In the genomic region with DNA sequence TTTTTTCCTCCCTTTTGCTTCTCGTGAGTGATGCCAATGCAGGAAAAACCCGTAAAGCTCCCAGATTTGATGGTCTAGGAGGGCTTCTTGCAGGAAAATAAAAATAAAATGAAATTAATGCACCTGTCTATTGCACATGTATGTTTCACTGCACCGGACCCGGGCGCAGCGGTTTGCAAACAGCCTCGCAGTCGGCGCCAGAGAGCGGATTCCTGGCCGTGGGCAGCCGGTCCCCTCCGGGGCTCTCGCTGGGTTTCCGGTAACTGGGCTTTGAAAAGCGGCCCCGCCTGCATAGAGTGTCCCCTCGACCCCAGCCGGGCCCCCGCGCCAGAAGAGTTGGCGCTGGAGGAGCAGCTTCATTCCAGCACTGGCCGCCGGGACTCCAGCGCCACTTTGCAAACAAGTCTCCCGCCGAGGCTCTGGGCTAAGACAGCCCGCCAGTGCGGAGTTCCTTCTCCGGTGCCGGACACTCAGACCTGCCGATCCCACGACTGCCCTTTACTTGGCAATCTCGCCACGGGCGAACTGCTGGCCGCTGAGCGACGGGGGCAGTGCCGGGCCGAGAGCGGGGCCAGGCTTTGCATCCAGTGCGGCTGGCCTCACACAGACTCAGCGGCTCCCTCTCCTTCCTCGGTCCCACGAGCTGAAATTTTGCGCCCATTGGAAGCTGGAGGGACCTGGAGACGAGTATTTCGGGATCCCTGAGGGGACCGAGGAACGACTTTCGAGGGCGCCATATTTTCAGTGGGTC, we compare ENCODE assay signal across 8 cellular contexts. TPM values are rescaled to one million over a fixed set of nuclear protein-coding genes. Genes with fewer than 3 reads are reported as not detected.
DNase-seq lines count a peak whose midpoint lies in the region; TF ChIP-seq lines count a peak whose summit lies in the region.

No MANE protein-coding gene starts in this region.

- H3K36me3 ChIP-seq in BLaER1: no peaks in the 10 kb centered on the region
- no peaks in the 10 kb centered on the region for H3K36me3 ChIP-seq in stomach smooth muscle (ENCODE audit: control insufficient read depth in 2 of 2, insufficient read depth in 2 of 2, low read length in 2 of 2)

- H3K9me3 Mint-ChIP-seq in mesothelial cell of epicardium: no peaks in the 10 kb centered on the region

- H3K27me3 Mint-ChIP-seq in mesothelial cell of epicardium (ENCODE audit: low read depth): peaks cover 4% of the 10 kb centered on the region

- H3K4me1 ChIP-seq in BLaER1 (peaks cover 20% of the 10 kb centered on the region), stomach smooth muscle (ENCODE audit: control insufficient read depth, insufficient read depth, low read length) (peaks cover 23% of the 10 kb centered on the region)

- peaks cover 15% of the 10 kb centered on the region for H3K4me1 Mint-ChIP-seq in mesothelial cell of epicardium

- H3K36me3 Mint-ChIP-seq in mesothelial cell of epicardium: no peaks in the 10 kb centered on the region

- H3K9me3 ChIP-seq in BLaER1 (no peaks in the 10 kb centered on the region), stomach smooth muscle (ENCODE audit: control insufficient read depth in 2 of 2, low read length in 2 of 2) (no peaks in the 10 kb centered on the region)

- peak; percentile 1 for TF ChIP-seq POLR2A in GM19099 (IDR thresholded peaks at IDR 0.05; ENCODE audit: extremely low read depth, insufficient read length, low read depth)

- H3K4me2 ChIP-seq in BLaER1: peak overlapping the region; percentile 98

- H3K9ac ChIP-seq in BLaER1 (peak overlapping the region; percentile 95), stomach smooth muscle (ENCODE audit: low read length in 2 of 2) (peak overlapping the region; percentile 85 to 97)

- H3K27ac ChIP-seq in BLaER1: no peak overlapping the region
- H3K27ac ChIP-seq in stomach smooth muscle (ENCODE audit: low read length): peak overlapping the region; percentile 49

- H3K4me3 Mint-ChIP-seq in mesothelial cell of epicardium: peak overlapping the region; percentile 94

- peak overlapping the region; percentile 97 for H3K4me3 ChIP-seq in BLaER1
- H3K4me3 ChIP-seq in epithelial cell of proximal tubule (ENCODE audit: low read depth, low read length): peak overlapping the region; percentile 79
- H3K4me3 ChIP-seq in stomach smooth muscle (ENCODE audit: low read length in 2 of 2): peak overlapping the region; percentile 97 to 99

- H3K27ac Mint-ChIP-seq in mesothelial cell of epicardium: peak overlapping the region; percentile 92

- DNase-seq in LHCN-M2 (ENCODE audit: low read depth) (peak; percentile 33), epithelial cell of proximal tubule (ENCODE audit: low read depth) (no peak), mesothelial cell of epicardium (ENCODE audit: low spot score in 2 of 2, unreplicated experiment in 2 of 2) (peak; percentile 34 to 61), NCI-H446 treated with DMSO at 0.1 percent for 48 hours (lab: John Stamatoyannopoulos, UW) (no peak)
- DNase-seq in activated CD8-positive, alpha-beta memory T cell treated with anti-CD3 and anti-CD28 coated beads for 24 hours: peak; percentile 79

- H3K27me3 ChIP-seq in BLaER1 (peaks cover 25% of the 10 kb centered on the region), stomach smooth muscle (ENCODE audit: control insufficient read depth in 1 of 2, insufficient read depth in 2 of 2, low read length in 2 of 2) (no peaks in the 10 kb centered on the region)

- H4K20me1 ChIP-seq in BLaER1: peaks cover 10% of the 10 kb centered on the region; the same call in 1 of the 2 replicates

- no peak for TF ChIP-seq CTCF in epithelial cell of proximal tubule (conservative IDR thresholded peaks at IDR 0.05; ENCODE audit: low read depth, low read length)
- no peak for TF ChIP-seq CTCF in mesothelial cell of epicardium (IDR thresholded peaks at IDR 0.05; ENCODE audit: unreplicated experiment)

RNA-seq across cellular contexts. Expression of a gene that starts 0.6 kb away (rescaled TPM):
- total RNA-seq in LHCN-M2 (2014; rRNA removed) (21.6 and 34.7 TPM in 2 replicates), epithelial cell of proximal tubule (8.2 and 13.0 TPM in 2 replicates), mesothelial cell of epicardium (18.1 to 19.9 TPM (median 18.1 TPM) in 3 replicates)
- polyA plus RNA-seq in LHCN-M2 (2012): 16.7 TPM

Comparison
In these comparisons a context has a peak if more than half of its experiments do, and no peak if none do; other contexts are left out.
1. DNase-seq: peak in LHCN-M2 (single experiment), activated CD8-positive, alpha-beta memory T cell treated with anti-CD3 and anti-CD28 coated beads for 24 hours (single experiment) and mesothelial cell of epicardium (2 of 2); none in epithelial cell of proximal tubule (single experiment) and NCI-H446 treated with DMSO at 0.1 percent for 48 hours (single experiment).
2. Peak in every context shown above with its lines, with median percentiles within 50 percentile points of each other: H3K4me3 ChIP-seq.